In the genomic region with DNA sequence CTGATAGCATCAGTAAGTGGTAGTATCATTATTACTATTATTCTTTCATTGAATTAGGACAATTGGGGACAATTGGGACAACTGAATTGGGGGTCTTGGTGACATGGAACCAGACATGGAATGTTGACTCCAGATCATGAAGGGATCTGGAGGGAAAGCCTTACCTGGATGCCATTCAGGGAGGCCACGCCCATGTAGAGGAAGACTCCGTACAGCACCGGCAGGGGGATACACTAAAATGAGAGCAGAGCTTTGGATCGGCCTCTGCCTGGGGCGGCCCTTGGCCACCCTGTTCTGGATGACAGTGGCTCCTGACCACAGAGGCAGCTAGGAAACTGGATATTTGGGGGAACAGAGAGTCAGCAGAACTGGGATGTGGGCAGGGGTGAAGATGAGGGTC, we compare ENCODE assay signal across 29 cellular contexts. TPM values are rescaled to one million over a fixed set of nuclear protein-coding genes. Genes with fewer than 3 reads are reported as not detected.
DNase-seq lines count a peak whose midpoint lies in the region; ATAC-seq and TF ChIP-seq lines count a peak whose summit lies in the region.
"Had no signal": no experiment of that assay in that cellular context is flagged by ENCODE, and none has a peak within 500 bp of the region (broad histone marks: within the 10 kb centered on the region; RNA-seq: fewer than 3 reads in every experiment).

No MANE protein-coding gene starts in this region.

- peaks cover 15% of the 10 kb centered on the region for H3K4me1 ChIP-seq in psoas muscle
- H3K4me1 ChIP-seq: prostate gland had no signal

- no peaks in the 10 kb centered on the region for H3K4me1 Mint-ChIP-seq in activated T-cell treated with anti-CD3 and anti-CD28 coated beads, Interleukin-2, amount 50 U/mL, for 72 hours (ENCODE audit: low read depth)
- H3K4me1 Mint-ChIP-seq: activated naive CD4-positive, alpha-beta T cell treated with anti-CD3 and anti-CD28 coated beads, Interleukin-2, amount 50 U/mL, for 24 hours; naive thymus-derived CD8-positive, alpha-beta T cell had no signal

- H3K36me3 Mint-ChIP-seq in activated T-cell treated with anti-CD3 and anti-CD28 coated beads, Interleukin-2, amount 50 U/mL, for 72 hours (ENCODE audit: insufficient read depth in 2 of 2) = no peaks in the 10 kb centered on the region
- H3K36me3 Mint-ChIP-seq: activated naive CD4-positive, alpha-beta T cell treated with anti-CD3 and anti-CD28 coated beads, Interleukin-2, amount 50 U/mL, for 24 hours had no signal

- 53 to 76% (median 67%) methylated on average over 5 of the region's 5 CpGs for WGBS in psoas muscle, 3 donors

- H3K27ac ChIP-seq in psoas muscle = peak overlapping the region; percentile 68
- H3K27ac ChIP-seq: brain microvascular endothelial cell, gastroesophageal sphincter, PC-9, prostate gland, suprapubic skin had no signal

- no peak for DNase-seq in activated T-cell treated with anti-CD3 and anti-CD28 coated beads, Interleukin-2, amount 50 U/mL, for 72 hours
- DNase-seq in activated T-cell treated with anti-CD3 and anti-CD28 coated beads for 4 hours (no peak), NCI-H69 (lab: John Stamatoyannopoulos, UW) (peak; percentile 4), left ventricle myocardium superior (no peak), psoas muscle (no peak), H4 (ENCODE audit: low spot score) (no peak), middle frontal gyrus (ENCODE audit: extremely low spot score, low spot score) (no peak), NCI-H1436 (lab: John Stamatoyannopoulos, UW) (no peak)
- DNase-seq: activated CD4-positive, alpha-beta T cell treated with anti-CD3 and anti-CD28 coated beads, Interleukin-2, amount 50 U/mL, for 48 hours; amniotic stem cell; brain microvascular endothelial cell; DND-41; hypothalamus; midbrain; naive thymus-derived CD8-positive, alpha-beta T cell; NCI-H1048; NCI-H1694; NCI-H524; occipital lobe; PC-9; stimulated activated naive CD4-positive, alpha-beta T cell; T-helper 17 cell had no signal

- intact Hi-C loops in left ventricle myocardium superior (cut with micrococcal nuclease) = no loop called here
- intact Hi-C loops in psoas muscle (cut with DNase I) = no loop called here

- no peaks in the 10 kb centered on the region for H3K9me3 ChIP-seq in psoas muscle
- H3K9me3 ChIP-seq: gastroesophageal sphincter, prostate gland, suprapubic skin had no signal

- no peak overlapping the region for H3K4me3 Mint-ChIP-seq in activated T-cell treated with anti-CD3 and anti-CD28 coated beads, Interleukin-2, amount 50 U/mL, for 72 hours
- H3K4me3 Mint-ChIP-seq: activated naive CD4-positive, alpha-beta T cell treated with anti-CD3 and anti-CD28 coated beads, Interleukin-2, amount 50 U/mL, for 24 hours; naive thymus-derived CD8-positive, alpha-beta T cell; T-helper 17 cell had no signal

- H3K27me3 Mint-ChIP-seq in activated T-cell treated with anti-CD3 and anti-CD28 coated beads, Interleukin-2, amount 50 U/mL, for 72 hours (ENCODE audit: low read depth) = no peaks in the 10 kb centered on the region
- H3K27me3 Mint-ChIP-seq: activated naive CD4-positive, alpha-beta T cell treated with anti-CD3 and anti-CD28 coated beads, Interleukin-2, amount 50 U/mL, for 24 hours; IgD-negative memory B cell; naive thymus-derived CD8-positive, alpha-beta T cell; T-helper 17 cell had no signal

- H3K9me3 Mint-ChIP-seq in activated T-cell treated with anti-CD3 and anti-CD28 coated beads, Interleukin-2, amount 50 U/mL, for 72 hours = no peaks in the 10 kb centered on the region
- H3K9me3 Mint-ChIP-seq: activated naive CD4-positive, alpha-beta T cell treated with anti-CD3 and anti-CD28 coated beads, Interleukin-2, amount 50 U/mL, for 24 hours; IgD-negative memory B cell; naive thymus-derived CD8-positive, alpha-beta T cell had no signal

- H3K4me3 ChIP-seq in psoas muscle = no peak overlapping the region
- H3K4me3 ChIP-seq: gastroesophageal sphincter, PC-9, prostate gland, suprapubic skin had no signal

- TF ChIP-seq CTCF in psoas muscle (IDR thresholded peaks at IDR 0.05) = no peak

- no peaks in the 10 kb centered on the region for H3K27me3 ChIP-seq in psoas muscle (ENCODE audit: insufficient read depth in 3 of 3, low read length in 2 of 3)
- H3K27me3 ChIP-seq: brain microvascular endothelial cell, gastroesophageal sphincter, suprapubic skin had no signal

- peak; percentile 2 to 14 for ATAC-seq in activated T-cell treated with anti-CD3 and anti-CD28 coated beads, Interleukin-2, amount 50 U/mL, for 72 hours (replicated peaks in 1 of 2)
- ATAC-seq in left ventricle myocardium superior (peak; percentile 40), psoas muscle (peak in 2 of 4 donors; percentile 25 to 39)
- ATAC-seq: activated CD4-positive, CD25-positive, alpha-beta regulatory T cell treated with anti-CD3 and anti-CD28 coated beads, Interleukin-2, amount 50 U/mL, for 24 hours; gastroesophageal sphincter; naive thymus-derived CD8-positive, alpha-beta T cell; SK-N-SH treated with all-trans-retinoic acid at 6 μM for 48 hours; T-helper 17 cell had no signal

- H3K27ac Mint-ChIP-seq in activated T-cell treated with anti-CD3 and anti-CD28 coated beads, Interleukin-2, amount 50 U/mL, for 72 hours = no peak overlapping the region
- H3K27ac Mint-ChIP-seq: activated naive CD4-positive, alpha-beta T cell treated with anti-CD3 and anti-CD28 coated beads, Interleukin-2, amount 50 U/mL, for 24 hours; naive thymus-derived CD8-positive, alpha-beta T cell; T-helper 17 cell had no signal

- no peaks in the 10 kb centered on the region for H3K36me3 ChIP-seq in psoas muscle (ENCODE audit: insufficient read depth in 1 of 2, low read depth in 1 of 2)
- H3K36me3 ChIP-seq: brain microvascular endothelial cell, prostate gland had no signal

RNA-seq across cellular contexts. Expression of a gene that starts 29.2 kb away (rescaled TPM):
- total RNA-seq in activated T-cell treated with anti-CD3 and anti-CD28 coated beads, Interleukin-2, amount 50 U/mL, for 72 hours = 100 to 1,000 TPM; 518 to 624 TPM
- 20.0 TPM for total RNA-seq in left ventricle myocardium superior
- total RNA-seq in psoas muscle = 10 to 100 TPM; 16.6 to 76.2 (median 61.2) TPM
- polyA plus RNA-seq in psoas muscle = 100 to 1,000 TPM in 1 of 3 donors, 10 to 100 TPM in 2; 52.1 to 112 (median 60.4) TPM
- 257 and 261 TPM in 2 replicates for total RNA-seq in H4 (2014; rRNA removed; shearing (Covaris generic))

RNA-seq across cellular contexts. Expression of a gene that starts 49.0 kb away (rescaled TPM):
- total RNA-seq in activated T-cell treated with anti-CD3 and anti-CD28 coated beads, Interleukin-2, amount 50 U/mL, for 72 hours = 100 to 1,000 TPM; 121 to 135 TPM
- total RNA-seq in left ventricle myocardium superior (55.6 TPM), psoas muscle (10 to 100 TPM; 28.0 to 44.3 (median 28.9) TPM)
- 10 to 100 TPM; 13.6 to 71.2 (median 24.8) TPM for polyA plus RNA-seq in psoas muscle
- 147 and 150 TPM in 2 replicates for total RNA-seq in H4 (2014; rRNA removed; shearing (Covaris generic))
